17 cellular contexts compared by ENCODE assay signal in genomic region chr4:144659493-144659892, GRCh38. TPM values are rescaled to one million over a fixed set of nuclear protein-coding genes. Genes with fewer than 3 reads are reported as not detected.
A peak's percentile ranks its signal among the peaks of the same experiment; 100 is the strongest.
DNase-seq lines count a peak whose midpoint lies in the region; ATAC-seq, FAIRE-seq and TF ChIP-seq lines count a peak whose summit lies in the region.
"Had no signal": no experiment of that assay in that cellular context is flagged by ENCODE, and none has a peak within 500 bp of the region (broad histone marks: within the 10 kb centered on the region; RNA-seq: fewer than 3 reads in every experiment).

No MANE protein-coding gene starts in this region.

- H3K4me1 Mint-ChIP-seq in effector memory CD8-positive, alpha-beta T cell (ENCODE audit: low read depth in 2 of 2): no peaks in the 10 kb centered on the region
- H3K4me1 Mint-ChIP-seq: CD14-positive monocyte; CD4-positive, alpha-beta memory T cell had no signal

- no peaks in the 10 kb centered on the region for H3K36me3 ChIP-seq in BLaER1 treated with 17β-estradiol and CSF1 and Interleukin-3, amounts not matched to agents 10 nM and 100 nM
- H3K36me3 ChIP-seq in Loucy (ENCODE audit: insufficient read depth, low read length) (peaks cover 65% of the 10 kb centered on the region), endothelial cell of umbilical vein (ENCODE audit: control insufficient read depth in 2 of 2, extremely low read depth in 1 of 2, insufficient read depth in 2 of 2, low read length in 2 of 2) (peaks cover 22 to 87% of the 10 kb centered on the region in 2 experiments)
- H3K36me3 ChIP-seq: BE2C had no signal

- H3K79me2 ChIP-seq in Loucy (ENCODE audit: insufficient read depth, low read length): peaks cover 83% of the 10 kb centered on the region
- peaks cover 99% of the 10 kb centered on the region for H3K79me2 ChIP-seq in endothelial cell of umbilical vein (ENCODE audit: control insufficient read depth, insufficient read depth, low read length)

- H2AFZ ChIP-seq in Loucy (ENCODE audit: low read length): no peak overlapping the region
- no peak overlapping the region for H2AFZ ChIP-seq in endothelial cell of umbilical vein (ENCODE audit: low read depth, low read length)

- TSS peak; percentile 7 for BruUV-seq in endothelial cell of umbilical vein (replicated peaks; lab: Mats Ljungman, UMichigan)

- dilution Hi-C loops in endothelial cell of umbilical vein (cut with MboI; ENCODE audit: extremely low pct_ligation_motif_present, low sequenced_read_pairs): no loop called here

- intact Hi-C loops in endothelial cell of umbilical vein (cut with micrococcal nuclease): no loop called here

- no peak overlapping the region for H3K4me3 Mint-ChIP-seq in effector memory CD8-positive, alpha-beta T cell
- H3K4me3 Mint-ChIP-seq: CD14-positive monocyte; CD4-positive, alpha-beta memory T cell; H9 had no signal

- H3K9me2 ChIP-seq in Loucy (replicated peaks; ENCODE audit: low read depth, low read length): no peaks in the 10 kb centered on the region

- peaks cover 26% of the 10 kb centered on the region for H3F3A ChIP-seq in Loucy (ENCODE audit: low read depth)

- H3K4me1 ChIP-seq in BLaER1 treated with 17β-estradiol and CSF1 and Interleukin-3, amounts not matched to agents 10 nM and 100 nM: peaks cover 0 to 21% (median 12%) of the 10 kb centered on the region in 10 experiments; a peak in 9 of 20 replicates
- peaks cover 96% of the 10 kb centered on the region for H3K4me1 ChIP-seq in Loucy (ENCODE audit: insufficient read depth, low read length, poor library complexity, severe bottlenecking)
- peaks cover 48% of the 10 kb centered on the region for H3K4me1 ChIP-seq in endothelial cell of umbilical vein (ENCODE audit: control insufficient read depth, extremely low read depth, insufficient read depth, low read length)
- H3K4me1 ChIP-seq: BE2C had no signal

- no peak for FAIRE-seq in endothelial cell of umbilical vein (lab: Jason Lieb, UNC)
- FAIRE-seq: H1, K562 had no signal

- no peaks in the 10 kb centered on the region for H4K20me1 ChIP-seq in BLaER1 treated with 17β-estradiol and CSF1 and Interleukin-3, amounts not matched to agents 10 nM and 100 nM
- H4K20me1 ChIP-seq in Loucy (ENCODE audit: insufficient read depth, low read length, poor library complexity, severe bottlenecking) (no peaks in the 10 kb centered on the region), endothelial cell of umbilical vein (replicated peaks; ENCODE audit: control insufficient read depth, extremely low read depth, insufficient read depth, low read length) (peaks cover 34% of the 10 kb centered on the region)

- no peak overlapping the region for H3K9ac ChIP-seq in BLaER1 treated with 17β-estradiol and CSF1 and Interleukin-3, amounts not matched to agents 10 nM and 100 nM
- H3K9ac ChIP-seq in Loucy (ENCODE audit: low read depth, low read length, poor library complexity, severe bottlenecking) (peak overlapping the region; percentile 90), endothelial cell of umbilical vein (replicated peaks; ENCODE audit: extremely low read depth, insufficient read depth, low read length) (no peak overlapping the region)

- H3K27ac Mint-ChIP-seq in effector memory CD8-positive, alpha-beta T cell: no peak overlapping the region
- H3K27ac Mint-ChIP-seq: CD14-positive monocyte; CD4-positive, alpha-beta memory T cell; H9 had no signal

- H3K9me3 ChIP-seq in BLaER1 treated with 17β-estradiol and CSF1 and Interleukin-3, amounts not matched to agents 10 nM and 100 nM (replicated peaks in 1 of 11): no peaks in the 10 kb centered on the region
- no peaks in the 10 kb centered on the region for H3K9me3 ChIP-seq in Loucy (ENCODE audit: insufficient read depth, low read depth, low read length)
- no peaks in the 10 kb centered on the region for H3K9me3 ChIP-seq in endothelial cell of umbilical vein (replicated peaks; ENCODE audit: control insufficient read depth, insufficient read depth, low read length)
- H3K9me3 ChIP-seq: BE2C had no signal

- no peak overlapping the region for H3K27ac ChIP-seq in BLaER1 treated with 17β-estradiol and CSF1 and Interleukin-3, amounts not matched to agents 10 nM and 100 nM
- no peak overlapping the region for H3K27ac ChIP-seq in endothelial cell of umbilical vein (ENCODE audit: insufficient read depth, low read depth, low read length)
- H3K27ac ChIP-seq: HL-60 had no signal

- POLR2A ChIA-PET in endothelial cell of umbilical vein (lab: Charles Lee): no interaction called here

- H3K27me3 Mint-ChIP-seq in effector memory CD8-positive, alpha-beta T cell: no peaks in the 10 kb centered on the region

- ATAC-seq in effector memory CD8-positive, alpha-beta T cell (replicated peaks): no peak
- ATAC-seq in HG02973 (IDR thresholded peaks at IDR 0.05; ENCODE audit: unreplicated experiment): no peak
- ATAC-seq: K562 had no signal

- TF ChIP-seq CTCF in Loucy (conservative IDR thresholded peaks at IDR 0.05; ENCODE audit: low read length) (no peak), endothelial cell of umbilical vein (IDR thresholded peaks at IDR 0.05; ENCODE audit: extremely low read depth in 1 of 2, insufficient read depth in 1 of 2, low read depth in 1 of 2, low read length in 2 of 2) (no peak)

- H3K4me2 ChIP-seq in BLaER1 treated with 17β-estradiol and CSF1 and Interleukin-3, amounts not matched to agents 10 nM and 100 nM: peak overlapping the region in 6 of 11 experiments; percentile 9 to 54 (median 37); a peak in 7 of 22 replicates
- H3K4me2 ChIP-seq in Loucy (ENCODE audit: low read depth, low read length, poor library complexity, severe bottlenecking) (peak overlapping the region; percentile 82), endothelial cell of umbilical vein (ENCODE audit: insufficient read depth, low read length) (peak overlapping the region; percentile 18)

- H3K9me3 Mint-ChIP-seq in effector memory CD8-positive, alpha-beta T cell: no peaks in the 10 kb centered on the region
- H3K9me3 Mint-ChIP-seq: CD14-positive monocyte, H9 had no signal

- CTCF ChIA-PET in endothelial cell of umbilical vein (lab: Charles Lee): no interaction called here

- DNase-seq in endothelial cell of umbilical vein (ENCODE audit: low read depth, low spot score): no peak
- DNase-seq in effector memory CD8-positive, alpha-beta T cell: no peak
- no peak for DNase-seq in stimulated activated CD4-positive, alpha-beta T cell treated with anti-CD3 and anti-CD28 coated beads, Interleukin-2, amount 100 ng/mL, for 24 hours
- DNase-seq: ACHN; BE2C; CD4-positive, alpha-beta memory T cell; DMS153; DMS79; GF-D8; H9 had no signal

- H3K36me3 Mint-ChIP-seq in effector memory CD8-positive, alpha-beta T cell (ENCODE audit: insufficient read depth): no peaks in the 10 kb centered on the region
- H3K36me3 Mint-ChIP-seq: CD14-positive monocyte; CD4-positive, alpha-beta memory T cell had no signal

- H3K4me3 ChIP-seq in BLaER1 treated with 17β-estradiol and CSF1 and Interleukin-3, amounts not matched to agents 10 nM and 100 nM: no peak overlapping the region
- peak overlapping the region; percentile 71 for H3K4me3 ChIP-seq in Loucy (ENCODE audit: low read length, poor library complexity, severe bottlenecking)
- H3K4me3 ChIP-seq in endothelial cell of umbilical vein (replicated peaks in 1 of 3; ENCODE audit: insufficient read depth in 1 of 3, low read depth in 1 of 3, low read length in 3 of 3): no peak overlapping the region
- H3K4me3 ChIP-seq: K562 had no signal

- TF ChIP-seq POLR2A in endothelial cell of umbilical vein (IDR thresholded peaks at IDR 0.05; ENCODE audit: low read depth, low read length): no peak

- H3K9me1 ChIP-seq in endothelial cell of umbilical vein (replicated peaks; ENCODE audit: control insufficient read depth, extremely low read depth, insufficient read depth, low read length): peaks cover 7% of the 10 kb centered on the region

- H3K27me3 ChIP-seq in BLaER1 treated with 17β-estradiol and CSF1 and Interleukin-3, amounts not matched to agents 10 nM and 100 nM: no peaks in the 10 kb centered on the region
- H3K27me3 ChIP-seq in Loucy (ENCODE audit: insufficient read depth, low read length, poor library complexity, severe bottlenecking): no peaks in the 10 kb centered on the region
- no peaks in the 10 kb centered on the region for H3K27me3 ChIP-seq in endothelial cell of umbilical vein (ENCODE audit: control insufficient read depth in 2 of 2, insufficient read depth in 2 of 2, low read length in 2 of 2)

TF ChIP-seq in endothelial cell of umbilical vein, 7 proteins besides CTCF, POLR2A, EP300 and RAD21:
- TF ChIP-seq FOS (IDR thresholded peaks at IDR 0.05; ENCODE audit: borderline replicate concordance, insufficient read depth, low read length) (no peak), MYC (IDR thresholded peaks at IDR 0.05; ENCODE audit: low read depth, low read length) (no peak), POLR2AphosphoS5 (IDR thresholded peaks at IDR 0.05; ENCODE audit: insufficient read depth, low read depth, low read length) (peak; percentile 41), MAX (IDR thresholded peaks at IDR 0.05; ENCODE audit: insufficient read depth, insufficient read length) (no peak), EZH2 (IDR thresholded peaks at IDR 0.05; ENCODE audit: borderline replicate concordance, low read depth, low read length, severe bottlenecking) (no peak), GATA2 (IDR thresholded peaks at IDR 0.05; ENCODE audit: insufficient read depth, insufficient read length, low read depth, low read length) (peak; percentile 21), JUN (IDR thresholded peaks at IDR 0.05; ENCODE audit: borderline replicate concordance, insufficient read depth, insufficient read length, low read depth) (no peak)

RNA-seq across cellular contexts. Expression of gene HHIP, which starts 13.5 kb away (rescaled TPM):
- 971 and 1,052 TPM in 2 replicates for total RNA-seq in endothelial cell of umbilical vein
- 227 and 239 TPM in 2 replicates for polyA plus RNA-seq in endothelial cell of umbilical vein
- 227 and 244 TPM in 2 replicates for polyA plus RNA-seq in endothelial cell of umbilical vein (2011; cell fraction: cytosol; rRNA removed)
- 361 and 391 TPM in 2 replicates for polyA plus RNA-seq in endothelial cell of umbilical vein (2011; cell fraction: nucleus; rRNA removed)
- 1,017 and 1,260 TPM in 2 replicates for polyA plus RNA-seq in endothelial cell of umbilical vein (2012)
- polyA minus RNA-seq in endothelial cell of umbilical vein: 352 and 386 TPM in 2 replicates
- not detected for polyA minus RNA-seq in endothelial cell of umbilical vein (2011; cell fraction: cytosol; rRNA and poly(A)+ RNA removed)
- 852 and 882 TPM in 2 replicates for polyA minus RNA-seq in endothelial cell of umbilical vein (2011; cell fraction: nucleus; rRNA and poly(A)+ RNA removed)
- total RNA-seq: CD4-positive, alpha-beta memory T cell had no signal
- polyA plus RNA-seq: CD14-positive monocyte; CD4-positive, alpha-beta memory T cell; K562 had no signal

Comparison
In these comparisons a context has a peak if more than half of its experiments do, and no peak if none do; other contexts are left out.
1. H3K4me2 ChIP-seq: peak in every context shown above with its lines; median percentile 82 in Loucy; 37 in BLaER1 treated with 17β-estradiol and CSF1 and Interleukin-3, amounts not matched to agents 10 nM and 100 nM; 18 in endothelial cell of umbilical vein.